33 cellular contexts compared by ENCODE assay signal in the genomic region with DNA sequence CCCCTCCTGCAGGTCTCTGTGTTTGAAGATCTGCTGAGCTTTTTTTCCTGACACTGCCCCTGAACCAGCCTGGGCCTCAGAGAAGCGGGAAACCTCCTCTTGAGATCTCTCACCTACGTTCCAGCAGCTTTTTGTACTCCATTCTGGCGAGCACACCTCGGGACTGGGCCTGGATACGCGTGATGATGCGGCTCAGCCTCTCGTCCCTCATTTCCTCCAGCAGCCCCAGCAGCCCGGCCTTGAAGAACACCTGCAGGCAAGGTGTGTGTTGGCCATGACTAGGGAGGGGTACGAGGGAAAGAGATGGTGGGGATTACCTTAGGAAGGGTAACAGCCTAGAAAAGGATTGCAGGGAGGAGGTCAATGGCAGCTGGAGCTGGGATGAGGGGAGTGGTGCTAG. TPM values are rescaled to one million over a fixed set of nuclear protein-coding genes. Genes with fewer than 3 reads are reported as not detected.
"Had no signal": no experiment of that assay in that cellular context is flagged by ENCODE, and none has a peak within 500 bp of the region (broad histone marks: within the 10 kb centered on the region; RNA-seq: fewer than 3 reads in every experiment).

No MANE protein-coding gene starts in this region.

- H3K27ac ChIP-seq: body of pancreas, esophagus muscularis mucosa, foreskin keratinocyte had no signal

- H3K9me3 ChIP-seq: body of pancreas, esophagus muscularis mucosa, gastrocnemius medialis had no signal

- DNase-seq: activated CD4-positive, alpha-beta memory T cell treated with anti-CD3 and anti-CD28 coated beads for 36 hours; activated CD4-positive, alpha-beta T cell treated with anti-CD3 and anti-CD28 coated beads for 36 hours; activated CD4-positive, alpha-beta T cell treated with anti-CD3 and anti-CD28 coated beads, Interleukin-2, amount 10 ng/mL, durations not matched to agents 24 days and 14 days; activated CD4-positive, CD25-positive, alpha-beta regulatory T cell; activated CD4-positive, CD25-positive, alpha-beta regulatory T cell treated with anti-CD3 and anti-CD28 coated beads, Interleukin-2, amount 50 U/mL, for 72 hours; activated CD8-positive, alpha-beta memory T cell treated with anti-CD3 and anti-CD28 coated beads, Interleukin-2, amount 50 U/mL, for 4 hours; activated CD8-positive, alpha-beta T cell treated with anti-CD3 and anti-CD28 coated beads, Interleukin-2, amount 10 ng/mL, durations not matched to agents 7 days and 5 days; activated effector memory CD4-positive, alpha-beta T cell treated with anti-CD3 and anti-CD28 coated beads, Interleukin-2, amount 50 U/mL, for 16 hours; activated naive CD4-positive, alpha-beta T cell treated with anti-CD3 and anti-CD28 coated beads for 36 hours; activated naive CD8-positive, alpha-beta T cell treated with anti-CD3 and anti-CD28 coated beads for 36 hours; activated T-cell treated with anti-CD3 and anti-CD28 coated beads, Interleukin-2, amount 50 U/mL, for 1 hour; activated T-cell treated with anti-CD3 and anti-CD28 coated beads, Interleukin-2, amount 50 U/mL, for 48 hours; amniotic stem cell; anterior cingulate cortex; body of pancreas; caudate nucleus; cortex of kidney; dermis blood vessel endothelial cell; effector CD4-positive, alpha-beta T cell; effector memory CD8-positive, alpha-beta T cell; erythroblast; foreskin keratinocyte; gastrocnemius medialis; glutamatergic neuron had no signal

- H3K27me3 ChIP-seq: body of pancreas, esophagus muscularis mucosa, gastrocnemius medialis had no signal

- FAIRE-seq: colon had no signal

- H3K36me3 ChIP-seq: gastrocnemius medialis had no signal

- H3K9me3 Mint-ChIP-seq: activated CD4-positive, alpha-beta memory T cell treated with anti-CD3 and anti-CD28 coated beads for 36 hours; activated CD4-positive, alpha-beta T cell treated with anti-CD3 and anti-CD28 coated beads, Interleukin-2, amount 10 ng/mL, durations not matched to agents 24 days and 14 days; activated naive CD4-positive, alpha-beta T cell treated with anti-CD3 and anti-CD28 coated beads for 36 hours; activated naive CD4-positive, alpha-beta T cell treated with anti-CD3 and anti-CD28 coated beads, Interleukin-2, amount 50 U/mL, for 24 hours; activated naive CD8-positive, alpha-beta T cell treated with anti-CD3 and anti-CD28 coated beads for 36 hours; activated T-helper 1 cell treated with anti-CD3 and anti-CD28 coated beads, Interleukin-12 subunit alpha, Interleukin-12 subunit beta, Interleukin-2, Interleukin-4 antibody, amounts not matched to agents 30 ng/mL and 10 ng/mL and 1 ng/mL, durations not matched to agents 14 hours and 24 hours and 36 hours; activated T-helper 2 cell treated with anti-CD3 and anti-CD28 coated beads, Interferon-gamma antibody, Interleukin-2, Interleukin-4, amounts not matched to agents 10 μg/mL and 5 μg/mL and 100 μg/mL, durations not matched to agents 14 hours and 24 hours and 36 hours; effector memory CD8-positive, alpha-beta T cell had no signal

- H3K4me1 ChIP-seq: body of pancreas, esophagus muscularis mucosa, foreskin keratinocyte had no signal

- H3K4me1 Mint-ChIP-seq: activated naive CD4-positive, alpha-beta T cell treated with anti-CD3 and anti-CD28 coated beads, Interleukin-2, amount 50 U/mL, for 24 hours had no signal

- ATAC-seq: activated CD4-positive, alpha-beta T cell treated with anti-CD3 and anti-CD28 coated beads for 36 hours; activated CD8-positive, alpha-beta memory T cell treated with anti-CD3 and anti-CD28 coated beads, Interleukin-2, amount 10 ng/mL, durations not matched to agents 7 days and 5 days; activated CD8-positive, alpha-beta T cell treated with anti-CD3 and anti-CD28 coated beads, Interleukin-2, amount 10 ng/mL, durations not matched to agents 7 days and 5 days; body of pancreas; effector memory CD8-positive, alpha-beta T cell; foreskin keratinocyte; gastrocnemius medialis had no signal

- H3K36me3 Mint-ChIP-seq: activated CD4-positive, alpha-beta memory T cell treated with anti-CD3 and anti-CD28 coated beads for 36 hours; activated CD8-positive, alpha-beta memory T cell treated with anti-CD3 and anti-CD28 coated beads, Interleukin-2, amount 10 ng/mL, durations not matched to agents 7 days and 5 days; activated naive CD4-positive, alpha-beta T cell treated with anti-CD3 and anti-CD28 coated beads, Interleukin-2, amount 50 U/mL, for 24 hours; activated naive CD8-positive, alpha-beta T cell treated with anti-CD3 and anti-CD28 coated beads for 36 hours had no signal

- H3K27me3 Mint-ChIP-seq: activated CD4-positive, alpha-beta memory T cell treated with anti-CD3 and anti-CD28 coated beads for 36 hours; activated CD4-positive, alpha-beta T cell treated with anti-CD3 and anti-CD28 coated beads, Interleukin-2, amount 10 ng/mL, durations not matched to agents 24 days and 14 days; activated CD8-positive, alpha-beta memory T cell treated with anti-CD3 and anti-CD28 coated beads, Interleukin-2, amount 10 ng/mL, durations not matched to agents 7 days and 5 days; activated naive CD8-positive, alpha-beta T cell treated with anti-CD3 and anti-CD28 coated beads for 36 hours had no signal

- H3K4me3 Mint-ChIP-seq: activated CD4-positive, alpha-beta memory T cell treated with anti-CD3 and anti-CD28 coated beads for 36 hours; activated CD4-positive, alpha-beta T cell treated with anti-CD3 and anti-CD28 coated beads for 36 hours; activated CD4-positive, alpha-beta T cell treated with anti-CD3 and anti-CD28 coated beads, Interleukin-2, amount 10 ng/mL, durations not matched to agents 24 days and 14 days; activated CD8-positive, alpha-beta memory T cell treated with anti-CD3 and anti-CD28 coated beads, Interleukin-2, amount 10 ng/mL, durations not matched to agents 7 days and 5 days; activated CD8-positive, alpha-beta T cell treated with anti-CD3 and anti-CD28 coated beads, Interleukin-2, amount 10 ng/mL, durations not matched to agents 7 days and 5 days; activated naive CD4-positive, alpha-beta T cell treated with anti-CD3 and anti-CD28 coated beads for 36 hours; activated naive CD4-positive, alpha-beta T cell treated with anti-CD3 and anti-CD28 coated beads, Interleukin-2, amount 50 U/mL, for 24 hours; activated naive CD8-positive, alpha-beta T cell treated with anti-CD3 and anti-CD28 coated beads for 36 hours; activated T-helper 1 cell treated with anti-CD3 and anti-CD28 coated beads, Interleukin-12 subunit alpha, Interleukin-12 subunit beta, Interleukin-2, Interleukin-4 antibody, amounts not matched to agents 30 ng/mL and 10 ng/mL and 1 ng/mL, durations not matched to agents 14 hours and 24 hours and 36 hours; effector memory CD8-positive, alpha-beta T cell had no signal

- H3K27ac Mint-ChIP-seq: activated CD4-positive, alpha-beta memory T cell treated with anti-CD3 and anti-CD28 coated beads for 36 hours; activated CD4-positive, alpha-beta T cell treated with anti-CD3 and anti-CD28 coated beads for 36 hours; activated CD4-positive, alpha-beta T cell treated with anti-CD3 and anti-CD28 coated beads, Interleukin-2, amount 10 ng/mL, durations not matched to agents 24 days and 14 days; activated CD8-positive, alpha-beta memory T cell treated with anti-CD3 and anti-CD28 coated beads, Interleukin-2, amount 10 ng/mL, durations not matched to agents 7 days and 5 days; activated CD8-positive, alpha-beta T cell treated with anti-CD3 and anti-CD28 coated beads, Interleukin-2, amount 10 ng/mL, durations not matched to agents 7 days and 5 days; activated naive CD4-positive, alpha-beta T cell treated with anti-CD3 and anti-CD28 coated beads for 36 hours; activated naive CD4-positive, alpha-beta T cell treated with anti-CD3 and anti-CD28 coated beads, Interleukin-2, amount 50 U/mL, for 24 hours; activated naive CD8-positive, alpha-beta T cell treated with anti-CD3 and anti-CD28 coated beads for 36 hours; activated T-helper 1 cell treated with anti-CD3 and anti-CD28 coated beads, Interleukin-12 subunit alpha, Interleukin-12 subunit beta, Interleukin-2, Interleukin-4 antibody, amounts not matched to agents 30 ng/mL and 10 ng/mL and 1 ng/mL, durations not matched to agents 14 hours and 24 hours and 36 hours; activated T-helper 2 cell treated with anti-CD3 and anti-CD28 coated beads, Interferon-gamma antibody, Interleukin-2, Interleukin-4, amounts not matched to agents 10 μg/mL and 5 μg/mL and 100 μg/mL, durations not matched to agents 14 hours and 24 hours and 36 hours had no signal

- H3K4me3 ChIP-seq: body of pancreas, esophagus muscularis mucosa, gastrocnemius medialis had no signal

RNA-seq across cellular contexts. Expression of a gene that starts 10.3 kb away (rescaled TPM):
- total RNA-seq: activated CD4-positive, alpha-beta T cell treated with anti-CD3 and anti-CD28 coated beads, Interleukin-2, amount 10 ng/mL, durations not matched to agents 24 days and 14 days; activated CD8-positive, alpha-beta memory T cell treated with anti-CD3 and anti-CD28 coated beads for 36 hours; activated CD8-positive, alpha-beta T cell treated with anti-CD3 and anti-CD28 coated beads, Interleukin-2, amount 10 ng/mL, durations not matched to agents 7 days and 5 days; activated naive CD4-positive, alpha-beta T cell treated with anti-CD3 and anti-CD28 coated beads for 36 hours; activated T-helper 2 cell treated with anti-CD3 and anti-CD28 coated beads, Interferon-gamma antibody, Interleukin-2, Interleukin-4, amounts not matched to agents 10 μg/mL and 5 μg/mL and 100 μg/mL, durations not matched to agents 14 hours and 24 hours and 36 hours; chondrocyte; dermis blood vessel endothelial cell; foreskin keratinocyte had no signal
- polyA plus RNA-seq: foreskin keratinocyte had no signal

RNA-seq across cellular contexts. Expression of a gene that starts 17.1 kb away (rescaled TPM):
- total RNA-seq: activated CD8-positive, alpha-beta memory T cell treated with anti-CD3 and anti-CD28 coated beads for 36 hours; activated CD8-positive, alpha-beta T cell treated with anti-CD3 and anti-CD28 coated beads, Interleukin-2, amount 10 ng/mL, durations not matched to agents 7 days and 5 days; activated naive CD4-positive, alpha-beta T cell treated with anti-CD3 and anti-CD28 coated beads for 36 hours; activated naive CD8-positive, alpha-beta T cell treated with anti-CD3 and anti-CD28 coated beads for 36 hours; chondrocyte; dermis blood vessel endothelial cell; foreskin keratinocyte had no signal
- polyA plus RNA-seq: foreskin keratinocyte had no signal

RNA-seq across cellular contexts. Expression of a gene that starts 48.3 kb away (rescaled TPM):
- total RNA-seq: activated CD4-positive, alpha-beta memory T cell treated with anti-CD3 and anti-CD28 coated beads for 36 hours; activated CD4-positive, alpha-beta T cell treated with anti-CD3 and anti-CD28 coated beads for 36 hours; activated CD4-positive, alpha-beta T cell treated with anti-CD3 and anti-CD28 coated beads, Interleukin-2, amount 10 ng/mL, durations not matched to agents 24 days and 14 days; activated CD8-positive, alpha-beta memory T cell treated with anti-CD3 and anti-CD28 coated beads for 36 hours; activated CD8-positive, alpha-beta memory T cell treated with anti-CD3 and anti-CD28 coated beads, Interleukin-2, amount 10 ng/mL, durations not matched to agents 7 days and 5 days; activated CD8-positive, alpha-beta T cell treated with anti-CD3 and anti-CD28 coated beads, Interleukin-2, amount 10 ng/mL, durations not matched to agents 7 days and 5 days; activated naive CD4-positive, alpha-beta T cell treated with anti-CD3 and anti-CD28 coated beads for 36 hours; activated naive CD8-positive, alpha-beta T cell treated with anti-CD3 and anti-CD28 coated beads for 36 hours; activated T-helper 1 cell treated with anti-CD3 and anti-CD28 coated beads, Interleukin-12 subunit alpha, Interleukin-12 subunit beta, Interleukin-2, Interleukin-4 antibody, amounts not matched to agents 30 ng/mL and 10 ng/mL and 1 ng/mL, durations not matched to agents 14 hours and 24 hours and 36 hours; activated T-helper 2 cell treated with anti-CD3 and anti-CD28 coated beads, Interferon-gamma antibody, Interleukin-2, Interleukin-4, amounts not matched to agents 10 μg/mL and 5 μg/mL and 100 μg/mL, durations not matched to agents 14 hours and 24 hours and 36 hours; body of pancreas; chondrocyte; dermis blood vessel endothelial cell; foreskin keratinocyte; T-helper 1 cell treated with Interleukin-12 subunit alpha and Interleukin-12 subunit beta and Interleukin-4 antibody, amounts not matched to agents 30 ng/mL and 1 ng/mL, for 36 hours had no signal
- polyA plus RNA-seq: foreskin keratinocyte had no signal

RNA-seq across cellular contexts. Expression of a gene that starts 52.6 kb away (rescaled TPM):
- total RNA-seq: activated CD4-positive, alpha-beta memory T cell treated with anti-CD3 and anti-CD28 coated beads for 36 hours; activated CD4-positive, alpha-beta T cell treated with anti-CD3 and anti-CD28 coated beads for 36 hours; activated CD4-positive, alpha-beta T cell treated with anti-CD3 and anti-CD28 coated beads, Interleukin-2, amount 10 ng/mL, durations not matched to agents 24 days and 14 days; activated CD8-positive, alpha-beta memory T cell treated with anti-CD3 and anti-CD28 coated beads for 36 hours; activated CD8-positive, alpha-beta memory T cell treated with anti-CD3 and anti-CD28 coated beads, Interleukin-2, amount 10 ng/mL, durations not matched to agents 7 days and 5 days; activated CD8-positive, alpha-beta T cell treated with anti-CD3 and anti-CD28 coated beads, Interleukin-2, amount 10 ng/mL, durations not matched to agents 7 days and 5 days; activated naive CD4-positive, alpha-beta T cell treated with anti-CD3 and anti-CD28 coated beads for 36 hours; activated naive CD8-positive, alpha-beta T cell treated with anti-CD3 and anti-CD28 coated beads for 36 hours; activated T-helper 1 cell treated with anti-CD3 and anti-CD28 coated beads, Interleukin-12 subunit alpha, Interleukin-12 subunit beta, Interleukin-2, Interleukin-4 antibody, amounts not matched to agents 30 ng/mL and 10 ng/mL and 1 ng/mL, durations not matched to agents 14 hours and 24 hours and 36 hours; activated T-helper 2 cell treated with anti-CD3 and anti-CD28 coated beads, Interferon-gamma antibody, Interleukin-2, Interleukin-4, amounts not matched to agents 10 μg/mL and 5 μg/mL and 100 μg/mL, durations not matched to agents 14 hours and 24 hours and 36 hours; body of pancreas; chondrocyte; dermis blood vessel endothelial cell; esophagus muscularis mucosa; foreskin keratinocyte; gastrocnemius medialis; T-helper 1 cell treated with Interleukin-12 subunit alpha and Interleukin-12 subunit beta and Interleukin-4 antibody, amounts not matched to agents 30 ng/mL and 1 ng/mL, for 36 hours had no signal
- polyA plus RNA-seq: foreskin keratinocyte had no signal
